ENCODE assay signal across 11 cellular contexts in genomic region chr15:99435138-99435695, GRCh38.
DNase-seq lines count a peak whose midpoint lies in the region; ATAC-seq and TF ChIP-seq lines count a peak whose summit lies in the region.
"Had no signal": no experiment of that assay in that cellular context is flagged by ENCODE, and none has a peak within 500 bp of the region (broad histone marks: within the 10 kb centered on the region; RNA-seq: fewer than 3 reads in every experiment).

No MANE protein-coding gene starts in this region.

- no peaks in the 10 kb centered on the region for H4K20me1 ChIP-seq in BLaER1

- no peak for TF ChIP-seq CTCF in mucosa of descending colon (IDR thresholded peaks at IDR 0.05)

- peak overlapping the region; percentile 42; the same call in 1 of the 2 replicates for H3K9ac ChIP-seq in BLaER1
- peak overlapping the region; percentile 26 for H3K9ac ChIP-seq in adipocyte (ENCODE audit: low read length)

- DNase-seq in adipocyte (ENCODE audit: low read depth), result no peak
- peak; percentile 89 to 94 (median 92) for DNase-seq in mucosa of descending colon
- DNase-seq in GOT3 (lab: John Stamatoyannopoulos, UW), result no peak
- DNase-seq: DND-41, NCI-H446, retina had no signal

- intact Hi-C loops in mucosa of descending colon (cut with DNase I, micrococcal nuclease), result no loop called here

- H3K27me3 ChIP-seq in BLaER1 (0 out of 2 replicates have a peak, but pooled peaks cover 5% of the 10 kb centered on the region), adipocyte (replicated peaks; ENCODE audit: control insufficient read depth, insufficient read depth, low read length) (no peaks in the 10 kb centered on the region)

- peak; percentile 87 for TF ChIP-seq EP300 in Ishikawa (IDR thresholded peaks at IDR 0.05; ENCODE audit: borderline replicate concordance)

- H3K9me3 ChIP-seq in BLaER1, result no peaks in the 10 kb centered on the region
- H3K9me3 ChIP-seq in adipocyte (ENCODE audit: control insufficient read depth, low read length), result no peaks in the 10 kb centered on the region
- H3K9me3 ChIP-seq in mucosa of descending colon, result no peaks in the 10 kb centered on the region

- 0 out of 2 replicates have a peak, but pooled peaks have one; percentile 13 for TF ChIP-seq RAD21 in Ishikawa (IDR thresholded peaks at IDR 0.05; ENCODE audit: low read depth)

- H3K27ac ChIP-seq in BLaER1, result peak overlapping the region; percentile 28; the same call in 1 of the 2 replicates

- H3K36me3 ChIP-seq in BLaER1 (no peaks in the 10 kb centered on the region), adipocyte (ENCODE audit: control insufficient read depth, insufficient read depth, low read length, severe bottlenecking) (no peaks in the 10 kb centered on the region), mucosa of descending colon (ENCODE audit: low read depth) (no peaks in the 10 kb centered on the region)

- no peak overlapping the region for H3K4me3 ChIP-seq in BLaER1
- no peak overlapping the region for H3K4me3 ChIP-seq in adipocyte (ENCODE audit: low read length)
- no peak overlapping the region for H3K4me3 ChIP-seq in mucosa of descending colon

- peak overlapping the region; percentile 88 for H3K4me2 ChIP-seq in BLaER1

- ATAC-seq in mucosa of descending colon, result peak; percentile 92
- no peak for ATAC-seq in GM21737 (IDR thresholded peaks at IDR 0.05; ENCODE audit: unreplicated experiment)
- no peak for ATAC-seq in GM18498 (IDR thresholded peaks at IDR 0.05; ENCODE audit: unreplicated experiment)
- ATAC-seq in HG02759 (IDR thresholded peaks at IDR 0.05; ENCODE audit: unreplicated experiment), result no peak

- H3K4me1 ChIP-seq in BLaER1 (peaks cover 96% of the 10 kb centered on the region), adipocyte (ENCODE audit: control insufficient read depth, insufficient read depth, low read length) (peaks cover 13% of the 10 kb centered on the region), mucosa of descending colon (ENCODE audit: low read depth) (peaks cover 32% of the 10 kb centered on the region)

TF ChIP-seq in Ishikawa, 13 proteins besides CTCF, POLR2A, EP300 and RAD21:
- TF ChIP-seq CEBPB (IDR thresholded peaks at IDR 0.05) (no peak), TAF1 (IDR thresholded peaks at IDR 0.05; ENCODE audit: low read depth) (no peak), TCF12 (IDR thresholded peaks at IDR 0.05; ENCODE audit: low read depth) (peak; percentile 76), YY1 (IDR thresholded peaks at IDR 0.05; ENCODE audit: low read depth) (peak; percentile 35), ZBTB7A (IDR thresholded peaks at IDR 0.05; ENCODE audit: low read depth) (peak; percentile 21; the same call in 1 of the 2 replicates), NFIC (IDR thresholded peaks at IDR 0.05) (peak; percentile 47), MAX (IDR thresholded peaks at IDR 0.05) (peak; percentile 66; the same call in 1 of the 2 replicates), CREB1 (IDR thresholded peaks at IDR 0.05; ENCODE audit: low read depth) (no peak), TEAD4 (IDR thresholded peaks at IDR 0.05) (peak; percentile 46; the same call in 1 of the 2 replicates), FOXM1 (IDR thresholded peaks at IDR 0.05; ENCODE audit: borderline replicate concordance, low read depth) (peak; percentile 67), EGR1 (IDR thresholded peaks at IDR 0.05) (no peak)
- TF ChIP-seq, protein P1, sequence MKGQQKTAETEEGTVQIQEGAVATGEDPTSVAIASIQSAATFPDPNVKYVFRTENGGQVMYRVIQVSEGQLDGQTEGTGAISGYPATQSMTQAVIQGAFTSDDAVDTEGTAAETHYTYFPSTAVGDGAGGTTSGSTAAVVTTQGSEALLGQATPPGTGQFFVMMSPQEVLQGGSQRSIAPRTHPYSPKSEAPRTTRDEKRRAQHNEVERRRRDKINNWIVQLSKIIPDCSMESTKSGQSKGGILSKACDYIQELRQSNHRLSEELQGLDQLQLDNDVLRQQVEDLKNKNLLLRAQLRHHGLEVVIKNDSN (IDR thresholded peaks at IDR 0.05), result peak; percentile 27; the same call in 1 of the 2 replicates
- TF ChIP-seq, protein P2, sequence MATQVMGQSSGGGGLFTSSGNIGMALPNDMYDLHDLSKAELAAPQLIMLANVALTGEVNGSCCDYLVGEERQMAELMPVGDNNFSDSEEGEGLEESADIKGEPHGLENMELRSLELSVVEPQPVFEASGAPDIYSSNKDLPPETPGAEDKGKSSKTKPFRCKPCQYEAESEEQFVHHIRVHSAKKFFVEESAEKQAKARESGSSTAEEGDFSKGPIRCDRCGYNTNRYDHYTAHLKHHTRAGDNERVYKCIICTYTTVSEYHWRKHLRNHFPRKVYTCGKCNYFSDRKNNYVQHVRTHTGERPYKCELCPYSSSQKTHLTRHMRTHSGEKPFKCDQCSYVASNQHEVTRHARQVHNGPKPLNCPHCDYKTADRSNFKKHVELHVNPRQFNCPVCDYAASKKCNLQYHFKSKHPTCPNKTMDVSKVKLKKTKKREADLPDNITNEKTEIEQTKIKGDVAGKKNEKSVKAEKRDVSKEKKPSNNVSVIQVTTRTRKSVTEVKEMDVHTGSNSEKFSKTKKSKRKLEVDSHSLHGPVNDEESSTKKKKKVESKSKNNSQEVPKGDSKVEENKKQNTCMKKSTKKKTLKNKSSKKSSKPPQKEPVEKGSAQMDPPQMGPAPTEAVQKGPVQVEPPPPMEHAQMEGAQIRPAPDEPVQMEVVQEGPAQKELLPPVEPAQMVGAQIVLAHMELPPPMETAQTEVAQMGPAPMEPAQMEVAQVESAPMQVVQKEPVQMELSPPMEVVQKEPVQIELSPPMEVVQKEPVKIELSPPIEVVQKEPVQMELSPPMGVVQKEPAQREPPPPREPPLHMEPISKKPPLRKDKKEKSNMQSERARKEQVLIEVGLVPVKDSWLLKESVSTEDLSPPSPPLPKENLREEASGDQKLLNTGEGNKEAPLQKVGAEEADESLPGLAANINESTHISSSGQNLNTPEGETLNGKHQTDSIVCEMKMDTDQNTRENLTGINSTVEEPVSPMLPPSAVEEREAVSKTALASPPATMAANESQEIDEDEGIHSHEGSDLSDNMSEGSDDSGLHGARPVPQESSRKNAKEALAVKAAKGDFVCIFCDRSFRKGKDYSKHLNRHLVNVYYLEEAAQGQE (IDR thresholded peaks at IDR 0.05; ENCODE audit: low read depth), result no peak
TF ChIP-seq in Ishikawa: peak in this region for 8.

Comparison
In these comparisons a context has a peak if more than half of its experiments do, and no peak if none do; other contexts are left out.
1. DNase-seq: peak in mucosa of descending colon (3 of 3); none in adipocyte (single experiment) and GOT3 (single experiment).